Comparison of ENCODE assay signal across 1 cellular context in the genomic region with DNA sequence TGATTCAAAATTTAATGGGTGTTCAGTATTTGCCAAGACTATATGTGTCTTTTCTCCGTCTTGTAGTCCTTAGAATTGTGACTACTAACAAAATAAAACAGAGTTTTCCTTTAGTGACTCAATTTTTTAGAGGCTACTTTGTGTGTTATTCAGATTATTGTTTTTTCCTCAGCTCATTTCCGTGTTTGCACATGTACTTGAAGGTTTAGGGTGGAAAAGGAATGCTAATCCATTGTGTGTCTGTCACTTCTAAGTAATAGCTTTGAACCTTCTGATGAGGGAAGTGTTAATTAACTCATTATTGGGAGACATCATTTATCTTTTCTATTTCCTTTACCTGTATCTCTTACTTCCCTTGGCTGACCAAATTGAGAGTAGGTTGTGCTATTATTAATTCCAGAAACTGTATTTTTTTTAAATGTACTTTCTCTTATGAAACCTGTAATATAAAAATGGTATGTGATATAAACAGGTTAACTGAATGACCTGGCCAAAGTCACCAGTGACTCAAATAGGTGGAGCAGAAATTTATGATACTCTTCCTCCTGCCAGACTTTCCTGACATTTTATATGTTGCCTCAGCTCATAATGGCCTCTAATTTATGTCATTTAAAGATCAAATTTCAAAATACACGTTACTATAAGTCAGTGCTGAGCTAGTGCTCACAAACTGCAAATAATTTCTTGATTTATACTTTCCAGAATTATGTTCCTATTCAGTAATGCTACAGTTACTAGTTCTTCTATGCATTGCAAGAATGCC.
TF ChIP-seq lines count a peak whose summit lies in the region.

No MANE protein-coding gene starts in this region.

TF ChIP-seq in A549, 52 proteins besides CTCF, POLR2A, EP300 and RAD21 (continued from another document):
- TF ChIP-seq TFCP2L1 (CRISPR knock-in tag; IDR thresholded peaks at IDR 0.05) (no peak), CHD2 (IDR thresholded peaks at IDR 0.05; ENCODE audit: low read length, partially characterized antibody) (no peak), HEYL (CRISPR knock-in tag; IDR thresholded peaks at IDR 0.05) (no peak), MAFK (IDR thresholded peaks at IDR 0.05; ENCODE audit: partially characterized antibody) (no peak), FOSL2 (IDR thresholded peaks at IDR 0.05) (no peak), FOSL2 (CRISPR knock-in tag; IDR thresholded peaks at IDR 0.05) (no peak), EHMT2 (IDR thresholded peaks at IDR 0.05; ENCODE audit: low read depth) (no peak), FOXS1 (CRISPR knock-in tag; IDR thresholded peaks at IDR 0.05) (no peak), RCOR1 (IDR thresholded peaks at IDR 0.05; ENCODE audit: low read depth, low read length) (no peak), NR3C1 (IDR thresholded peaks at IDR 0.05) (no peak)
- TF ChIP-seq, protein P1, sequence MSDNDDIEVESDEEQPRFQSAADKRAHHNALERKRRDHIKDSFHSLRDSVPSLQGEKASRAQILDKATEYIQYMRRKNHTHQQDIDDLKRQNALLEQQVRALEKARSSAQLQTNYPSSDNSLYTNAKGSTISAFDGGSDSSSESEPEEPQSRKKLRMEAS (IDR thresholded peaks at IDR 0.05), result no peak
- TF ChIP-seq, protein P2, sequence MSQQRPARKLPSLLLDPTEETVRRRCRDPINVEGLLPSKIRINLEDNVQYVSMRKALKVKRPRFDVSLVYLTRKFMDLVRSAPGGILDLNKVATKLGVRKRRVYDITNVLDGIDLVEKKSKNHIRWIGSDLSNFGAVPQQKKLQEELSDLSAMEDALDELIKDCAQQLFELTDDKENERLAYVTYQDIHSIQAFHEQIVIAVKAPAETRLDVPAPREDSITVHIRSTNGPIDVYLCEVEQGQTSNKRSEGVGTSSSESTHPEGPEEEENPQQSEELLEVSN (IDR thresholded peaks at IDR 0.05; ENCODE audit: borderline replicate concordance, low read depth), result no peak
